ENCODE assay signal across 17 cellular contexts in the genomic region with DNA sequence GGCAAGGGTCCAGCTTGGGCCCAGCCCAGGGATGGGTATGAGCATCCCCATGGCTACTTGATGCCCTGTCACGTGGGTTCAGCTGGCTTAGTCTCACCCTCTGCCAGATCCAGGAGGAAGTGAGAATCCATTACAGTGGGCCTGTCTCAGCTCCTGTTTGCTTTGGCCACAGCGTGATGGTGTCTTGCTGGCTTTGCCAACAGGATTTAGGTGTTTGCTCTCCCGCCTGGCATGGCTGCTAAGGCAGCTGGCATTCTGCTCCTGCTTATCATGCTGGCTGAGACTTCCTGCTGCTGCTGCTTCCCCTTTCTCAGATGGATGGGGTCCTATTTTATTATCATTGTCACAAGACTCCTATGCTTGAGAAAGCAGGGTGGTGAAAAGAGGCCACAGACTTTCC. TPM values are rescaled to one million over a fixed set of nuclear protein-coding genes. Genes with fewer than 3 reads are reported as not detected.
DNase-seq lines count a peak whose midpoint lies in the region; ATAC-seq, FAIRE-seq and TF ChIP-seq lines count a peak whose summit lies in the region.
"Had no signal": no experiment of that assay in that cellular context is flagged by ENCODE, and none has a peak within 500 bp of the region (broad histone marks: within the 10 kb centered on the region; RNA-seq: fewer than 3 reads in every experiment).

No MANE protein-coding gene starts in this region.

- TF ChIP-seq POLR2A in GM12878 (IDR thresholded peaks at IDR 0.05; ENCODE audit: low read depth, low read length), result no peak

- H3K27ac Mint-ChIP-seq in glutamatergic neuron (ENCODE audit: unreplicated experiment), result no peak overlapping the region
- H3K27ac Mint-ChIP-seq: activated CD4-positive, alpha-beta memory T cell treated with anti-CD3 and anti-CD28 coated beads for 36 hours had no signal

- no TSS peak for BruUV-seq in GM12878 (replicated peaks; lab: Mats Ljungman, UMichigan)
- no TSS peak for BruUV-seq in mammary epithelial cell (replicated peaks; lab: Mats Ljungman, UMichigan)

- RAD21 ChIA-PET in GM12878 (lab: Charles Lee; ENCODE audit: unreplicated experiment), result interaction anchor here (0.5 kb wide), 1 partner anchor 746 kb away, joined by 3 read pairs; no protein-coding TSS in a partner anchor

- intact Hi-C loops in GM12878 (cut with micrococcal nuclease; ENCODE audit: unreplicated experiment) (no loop called here), mammary epithelial cell (cut with micrococcal nuclease) (no loop called here)

- SMC1A ChIA-PET in GM12878 (lab: Charles Lee; ENCODE audit: uncharacterized antibody, unreplicated experiment), result no interaction called here

- H2AFZ ChIP-seq in GM12878 (ENCODE audit: control insufficient read depth, low read depth, low read length) (no peak overlapping the region), mammary epithelial cell (ENCODE audit: low read depth, low read length) (no peak overlapping the region)

- DNase-seq in Daoy (ENCODE audit: low read depth) (peak; percentile 12), NCI-H2081 treated with DMSO at 0.1 percent for 48 hours (lab: John Stamatoyannopoulos, UW) (peak; percentile 92), GM12878 (ENCODE audit: low read depth, low spot score) (no peak), mammary epithelial cell (no peak), glutamatergic neuron (no peak)
- DNase-seq: activated CD4-positive, alpha-beta memory T cell treated with anti-CD3 and anti-CD28 coated beads for 36 hours; DMS 273 treated with DMSO at 0.1 percent for 48 hours; islet precursor cell; Karpas-422; Peyer's patch had no signal

- dilution Hi-C loops in mammary epithelial cell (cut with HindIII; ENCODE audit: low sequenced_read_pairs), result no loop called here

- 2% methylated on average over 3 of the region's 3 CpGs for WGBS in GM12878 (ENCODE audit: insufficient coverage, insufficient replicate concordance, low lambda C conversion rate, missing lambda C conversion rate)
- 76% methylated on average over 3 of the region's 3 CpGs for WGBS in mammary epithelial cell (ENCODE audit: low coverage, missing lambda C conversion rate)

- H3K27ac ChIP-seq in 22Rv1, result peak overlapping the region; percentile 99
- no peak overlapping the region for H3K27ac ChIP-seq in GM12878 (ENCODE audit: control insufficient read depth, insufficient read depth)
- H3K27ac ChIP-seq in mammary epithelial cell (ENCODE audit: insufficient read depth, low read depth, low read length), result no peak overlapping the region
- H3K27ac ChIP-seq: HL-60, Peyer's patch had no signal

- no peak for TF ChIP-seq EP300 in GM12878 (IDR thresholded peaks at IDR 0.05; ENCODE audit: borderline replicate concordance in 1 of 2, control insufficient read depth in 1 of 2, low read depth in 2 of 2, low read length in 2 of 2)

- H3K4me2 ChIP-seq in GM12878 (ENCODE audit: control insufficient read depth, insufficient read depth), result no peak overlapping the region
- H3K4me2 ChIP-seq in mammary epithelial cell (ENCODE audit: insufficient read depth, low read depth, low read length), result no peak overlapping the region
- H3K4me2 ChIP-seq: smooth muscle cell had no signal

- H3K4me1 Mint-ChIP-seq in glutamatergic neuron (ENCODE audit: low read depth, unreplicated experiment), result peaks cover 2% of the 10 kb centered on the region

- CTCF ChIA-PET in GM12878 (lab: Yijun Ruan, JAX) (interaction anchor here (1.0 to 2.7 kb wide), 2 partner anchors 33 to 44 kb away, joined by 3 to 13 read pairs; a partner anchor contains a TSS), mammary epithelial cell (lab: Charles Lee; ENCODE audit: low non-redundant PET) (no interaction called here)

- POLR2A ChIA-PET in GM12878 (lab: Charles Lee), result interaction anchor here (0.5 kb wide), 1 partner anchor 299 kb away, joined by 3 read pairs; no protein-coding TSS in a partner anchor

- H3K36me3 Mint-ChIP-seq in glutamatergic neuron (ENCODE audit: unreplicated experiment), result no peaks in the 10 kb centered on the region
- H3K36me3 Mint-ChIP-seq: activated CD4-positive, alpha-beta memory T cell treated with anti-CD3 and anti-CD28 coated beads for 36 hours had no signal

- TF ChIP-seq CTCF in 22Rv1 (IDR thresholded peaks at IDR 0.05), result no peak
- no peak for TF ChIP-seq CTCF in GM12878 (IDR thresholded peaks at IDR 0.05 in 2 of 3, conservative IDR thresholded peaks at IDR 0.05 in 1 of 3; ENCODE audit: control insufficient read depth in 2 of 3, extremely low read depth in 1 of 3, insufficient read depth in 1 of 3, low read depth in 3 of 3, low read length in 3 of 3)
- TF ChIP-seq CTCF in mammary epithelial cell (conservative IDR thresholded peaks at IDR 0.05 in 1 of 2, IDR thresholded peaks at IDR 0.05 in 1 of 2; ENCODE audit: extremely low read depth in 1 of 2, insufficient read depth in 1 of 2, low read depth in 1 of 2, low read length in 2 of 2), result no peak
- no peak for TF ChIP-seq CTCF in glutamatergic neuron (IDR thresholded peaks at IDR 0.05; ENCODE audit: partially characterized antibody, unreplicated experiment)

- H3K36me3 ChIP-seq in GM12878 (ENCODE audit: control insufficient read depth in 2 of 2, insufficient read depth in 2 of 2, low read length in 1 of 2) (no peaks in the 10 kb centered on the region), mammary epithelial cell (ENCODE audit: insufficient read depth, low read length) (no peaks in the 10 kb centered on the region)
- H3K36me3 ChIP-seq: Peyer's patch had no signal

- H3K4me1 ChIP-seq in GM12878 (ENCODE audit: control insufficient read depth, insufficient read depth, low read length) (no peaks in the 10 kb centered on the region), mammary epithelial cell (ENCODE audit: insufficient read depth, low read length) (peaks cover 5% of the 10 kb centered on the region)

- H3K79me2 ChIP-seq in GM12878 (ENCODE audit: control insufficient read depth, insufficient read depth, low read length) (no peaks in the 10 kb centered on the region), mammary epithelial cell (ENCODE audit: insufficient read depth, low read length) (no peaks in the 10 kb centered on the region)

- peaks cover 10% of the 10 kb centered on the region for H3K9me3 Mint-ChIP-seq in glutamatergic neuron (ENCODE audit: unreplicated experiment)
- H3K9me3 Mint-ChIP-seq: activated CD4-positive, alpha-beta memory T cell treated with anti-CD3 and anti-CD28 coated beads for 36 hours had no signal

- H3K4me3 ChIP-seq in GM12878 (no peak overlapping the region), mammary epithelial cell (replicated peaks in 1 of 3; ENCODE audit: insufficient read depth in 1 of 3, low read depth in 2 of 3, low read length in 3 of 3) (no peak overlapping the region)
- H3K4me3 ChIP-seq: Peyer's patch, smooth muscle cell had no signal

- no peak for FAIRE-seq in GM12878 (lab: Jason Lieb, UNC)

- peaks cover 33% of the 10 kb centered on the region for H3K27me3 Mint-ChIP-seq in glutamatergic neuron (ENCODE audit: unreplicated experiment)

- H3K9ac ChIP-seq in GM12878 (ENCODE audit: control insufficient read depth, insufficient read depth, low read length) (no peak overlapping the region), mammary epithelial cell (ENCODE audit: insufficient read depth, low read length) (no peak overlapping the region)

- TF ChIP-seq RAD21 in GM12878 (IDR thresholded peaks at IDR 0.05; ENCODE audit: insufficient read depth, low read depth, low read length), result no peak

- H4K20me1 ChIP-seq in GM12878 (ENCODE audit: control insufficient read depth, insufficient read depth) (peaks cover 2% of the 10 kb centered on the region; the same call in 1 of the 2 replicates), mammary epithelial cell (ENCODE audit: insufficient read depth, low read length) (no peaks in the 10 kb centered on the region)

- no peak overlapping the region for H3K4me3 Mint-ChIP-seq in glutamatergic neuron (ENCODE audit: unreplicated experiment)
- H3K4me3 Mint-ChIP-seq: activated CD4-positive, alpha-beta memory T cell treated with anti-CD3 and anti-CD28 coated beads for 36 hours had no signal

- in situ Hi-C loops in GM12878 (cut with MboI), result no loop called here
- in situ Hi-C loops in mammary epithelial cell (cut with MboI; ENCODE audit: low sequenced_read_pairs in 2 of 2), result no loop called here

- no peaks in the 10 kb centered on the region for H3K9me3 ChIP-seq in GM12878 (replicated peaks; ENCODE audit: control insufficient read depth, insufficient read depth, low read length)
- no peaks in the 10 kb centered on the region for H3K9me3 ChIP-seq in mammary epithelial cell (replicated peaks; ENCODE audit: insufficient read depth, low read length)
- H3K9me3 ChIP-seq: Peyer's patch had no signal

- H3K27me3 ChIP-seq in GM12878 (replicated peaks in 1 of 2; ENCODE audit: control insufficient read depth in 2 of 2, insufficient read depth in 2 of 2, low read length in 1 of 2) (peaks cover 21 to 23% of the 10 kb centered on the region in 2 experiments), mammary epithelial cell (ENCODE audit: insufficient read depth, low read length) (peaks cover 39% of the 10 kb centered on the region)

- ATAC-seq in GM12878 (peak; percentile 40; the same call in 1 of the 3 replicates), GM21360 (IDR thresholded peaks at IDR 0.05; ENCODE audit: unreplicated experiment) (no peak), HG02678 (IDR thresholded peaks at IDR 0.05; ENCODE audit: unreplicated experiment) (no peak)

RNA-seq across cellular contexts. Expression of a gene that starts 28.3 kb away (rescaled TPM):
- 2.5 and 3.2 TPM in 2 replicates for total RNA-seq in Daoy (2014; rRNA removed; shearing (Covaris generic))
- not detected in 2 replicates for total RNA-seq in GM12878 (2013; cell fraction: nucleolus; rRNA removed)
- total RNA-seq in GM12878 (2014; rRNA removed), result not detected in 2 replicates
- not detected in 2 replicates for total RNA-seq in GM12878 (2014; rRNA removed; fragmentation: Illumina TruSeq; extraction: Trizol)
- 0.05 TPM in 2 replicates for total RNA-seq in GM12878 (2021)
- not detected for polyA plus RNA-seq in GM12878 (2011; ENCODE audit: low read depth)
- not detected in 2 replicates for polyA plus RNA-seq in GM12878 (2011; rRNA removed)
- polyA plus RNA-seq in GM12878 (2011; cell fraction: cytosol; rRNA removed), result not detected in 2 replicates
- not detected in 2 replicates for polyA plus RNA-seq in GM12878 (2011; cell fraction: nucleus; rRNA removed)
- not detected in 2 replicates for polyA plus RNA-seq in GM12878 (2012)
- polyA plus RNA-seq in GM12878 (2014; fragmentation: Illumina TruSeq; extraction: Trizol), result not detected in 2 replicates
- not detected for polyA plus RNA-seq in GM12878 (2014; fragmentation: Nextera tagmentation; extraction: Ambion mirVana)
- polyA plus RNA-seq in GM12878 (2014; rRNA removed), result not detected in 2 replicates
- not detected for polyA plus RNA-seq in GM12878 (2016; fragmentation: Nextera tagmentation; extraction: Ambion mirVana)
- polyA minus RNA-seq in GM12878 (2011; rRNA and poly(A)+ RNA removed), result not detected in 2 replicates
- not detected in 2 replicates for polyA minus RNA-seq in GM12878 (2011; cell fraction: cytosol; rRNA and poly(A)+ RNA removed)
- not detected in 2 replicates for polyA minus RNA-seq in GM12878 (2011; cell fraction: nucleus; rRNA and poly(A)+ RNA removed)
- total RNA-seq in mammary epithelial cell, result not detected
- polyA plus RNA-seq in mammary epithelial cell, result 0.01 TPM
- polyA minus RNA-seq in mammary epithelial cell, result not detected
- 0.20 TPM for total RNA-seq in glutamatergic neuron (ENCODE audit: unreplicated experiment)
- total RNA-seq: activated CD4-positive, alpha-beta memory T cell treated with anti-CD3 and anti-CD28 coated beads for 36 hours; omental fat pad; T-helper 2 cell treated with Interferon-gamma antibody and Interleukin-4, amounts not matched to agents 100 ng/mL and 5 ng/mL, for 36 hours had no signal

RNA-seq across cellular contexts. Expression of a gene that starts 33.8 kb away (rescaled TPM):
- not detected in 2 replicates for total RNA-seq in Daoy (2014; rRNA removed; shearing (Covaris generic))
- not detected in 2 replicates for total RNA-seq in GM12878 (2013; cell fraction: nucleolus; rRNA removed)
- total RNA-seq in GM12878 (2014; rRNA removed) (not detected in 2 replicates), GM12878 (2014; rRNA removed; fragmentation: Illumina TruSeq; extraction: Trizol) (not detected in 2 replicates), GM12878 (2021) (not detected in 2 replicates), mammary epithelial cell (not detected), glutamatergic neuron (ENCODE audit: unreplicated experiment) (not detected)
- polyA plus RNA-seq in GM12878 (2011; ENCODE audit: low read depth), result not detected
- polyA plus RNA-seq in GM12878 (2011; rRNA removed) (not detected in 2 replicates), GM12878 (2014; fragmentation: Illumina TruSeq; extraction: Trizol) (not detected in 2 replicates), GM12878 (2014; fragmentation: Nextera tagmentation; extraction: Ambion mirVana) (under 1 TPM in 1 of 2 experiments, not detected in 1; 0.31 TPM), GM12878 (2014; rRNA removed) (not detected in 2 replicates), GM12878 (2016; fragmentation: Nextera tagmentation; extraction: Ambion mirVana) (not detected), mammary epithelial cell (not detected)
- polyA plus RNA-seq in GM12878 (2011; cell fraction: cytosol; rRNA removed), result not detected in 2 replicates
- polyA plus RNA-seq in GM12878 (2011; cell fraction: nucleus; rRNA removed), result not detected in 2 replicates
- not detected in 2 replicates for polyA plus RNA-seq in GM12878 (2012)
- not detected in 2 replicates for polyA minus RNA-seq in GM12878 (2011; rRNA and poly(A)+ RNA removed)
- not detected in 2 replicates for polyA minus RNA-seq in GM12878 (2011; cell fraction: cytosol; rRNA and poly(A)+ RNA removed)
- polyA minus RNA-seq in GM12878 (2011; cell fraction: nucleus; rRNA and poly(A)+ RNA removed), result not detected in 2 replicates
- polyA minus RNA-seq in mammary epithelial cell, result not detected
- total RNA-seq: activated CD4-positive, alpha-beta memory T cell treated with anti-CD3 and anti-CD28 coated beads for 36 hours; omental fat pad; Peyer's patch; T-helper 2 cell treated with Interferon-gamma antibody and Interleukin-4, amounts not matched to agents 100 ng/mL and 5 ng/mL, for 36 hours had no signal

RNA-seq across cellular contexts. Expression of a gene that starts 34.5 kb away (rescaled TPM):
- total RNA-seq in Daoy (2014; rRNA removed; shearing (Covaris generic)), result not detected in 2 replicates
- total RNA-seq in GM12878 (2013; cell fraction: nucleolus; rRNA removed), result not detected in 2 replicates
- total RNA-seq in GM12878 (2014; rRNA removed), result not detected in 2 replicates
- total RNA-seq in GM12878 (2014; rRNA removed; fragmentation: Illumina TruSeq; extraction: Trizol), result not detected in 2 replicates
- total RNA-seq in GM12878 (2021), result not detected in 2 replicates
- not detected for polyA plus RNA-seq in GM12878 (2011; ENCODE audit: low read depth)
- polyA plus RNA-seq in GM12878 (2011; rRNA removed), result not detected in 2 replicates
- polyA plus RNA-seq in GM12878 (2011; cell fraction: cytosol; rRNA removed), result not detected in 2 replicates
- polyA plus RNA-seq in GM12878 (2011; cell fraction: nucleus; rRNA removed), result not detected in 2 replicates
- not detected in 2 replicates for polyA plus RNA-seq in GM12878 (2012)
- polyA plus RNA-seq in GM12878 (2014; fragmentation: Illumina TruSeq; extraction: Trizol), result not detected in 2 replicates
- polyA plus RNA-seq in GM12878 (2014; fragmentation: Nextera tagmentation; extraction: Ambion mirVana), result not detected
- polyA plus RNA-seq in GM12878 (2014; rRNA removed), result not detected in 2 replicates
- polyA plus RNA-seq in GM12878 (2016; fragmentation: Nextera tagmentation; extraction: Ambion mirVana), result not detected
- polyA minus RNA-seq in GM12878 (2011; rRNA and poly(A)+ RNA removed), result not detected in 2 replicates
- polyA minus RNA-seq in GM12878 (2011; cell fraction: cytosol; rRNA and poly(A)+ RNA removed), result not detected in 2 replicates
- not detected in 2 replicates for polyA minus RNA-seq in GM12878 (2011; cell fraction: nucleus; rRNA and poly(A)+ RNA removed)
- not detected for total RNA-seq in mammary epithelial cell
- not detected for polyA plus RNA-seq in mammary epithelial cell
- not detected for polyA minus RNA-seq in mammary epithelial cell
- total RNA-seq in glutamatergic neuron (ENCODE audit: unreplicated experiment), result not detected
- total RNA-seq: activated CD4-positive, alpha-beta memory T cell treated with anti-CD3 and anti-CD28 coated beads for 36 hours; omental fat pad; Peyer's patch; smooth muscle cell; T-helper 2 cell treated with Interferon-gamma antibody and Interleukin-4, amounts not matched to agents 100 ng/mL and 5 ng/mL, for 36 hours had no signal

Comparison
In these comparisons a context has a peak if more than half of its experiments do, and no peak if none do; other contexts are left out.
1. DNase-seq: peak in Daoy (single experiment) and NCI-H2081 treated with DMSO at 0.1 percent for 48 hours (single experiment); none in GM12878 (single experiment), mammary epithelial cell (single experiment) and glutamatergic neuron (single experiment).